ENCODE assay signal across 23 cellular contexts in genomic region chr1:180165509-180166435, GRCh38. TPM values are rescaled to one million over a fixed set of nuclear protein-coding genes. Genes with fewer than 3 reads are reported as not detected.
DNase-seq lines count a peak whose midpoint lies in the region; ATAC-seq and TF ChIP-seq lines count a peak whose summit lies in the region.
"Had no signal": no experiment of that assay in that cellular context is flagged by ENCODE, and none has a peak within 500 bp of the region (broad histone marks: within the 10 kb centered on the region; RNA-seq: fewer than 3 reads in every experiment).

No MANE protein-coding gene starts in this region.

- peak overlapping the region; percentile 67 for H3K27ac Mint-ChIP-seq in dendritic cell treated with granulocyte-macrophage colony-stimulating factor and Interleukin-4, amounts not matched to agents 40 ng/mL and 50 ng/mL, for 4 days
- no peak overlapping the region for H3K27ac Mint-ChIP-seq in T-cell
- H3K27ac Mint-ChIP-seq: activated naive CD8-positive, alpha-beta T cell; stimulated activated memory B cell treated with anti-CD40 and anti-IgM and Interleukin-4, amounts not matched to agents 10 μg/mL and 1 μg/mL and 100 μg/mL, for 72 hours had no signal

- H3K27me3 Mint-ChIP-seq in dendritic cell treated with granulocyte-macrophage colony-stimulating factor and Interleukin-4, amounts not matched to agents 40 ng/mL and 50 ng/mL, for 4 days: no peaks in the 10 kb centered on the region
- no peaks in the 10 kb centered on the region for H3K27me3 Mint-ChIP-seq in T-cell
- H3K27me3 Mint-ChIP-seq: activated naive CD8-positive, alpha-beta T cell; naive thymus-derived CD8-positive, alpha-beta T cell; stimulated activated memory B cell treated with anti-CD40 and anti-IgM and Interleukin-4, amounts not matched to agents 10 μg/mL and 1 μg/mL and 100 μg/mL, for 72 hours had no signal

- H3K9me3 Mint-ChIP-seq in dendritic cell treated with granulocyte-macrophage colony-stimulating factor and Interleukin-4, amounts not matched to agents 40 ng/mL and 50 ng/mL, for 4 days: no peaks in the 10 kb centered on the region
- no peaks in the 10 kb centered on the region for H3K9me3 Mint-ChIP-seq in T-cell
- H3K9me3 Mint-ChIP-seq: activated T-cell treated with anti-CD3 and anti-CD28 coated beads, Interleukin-2, amount 50 U/mL, for 4 hours; naive thymus-derived CD8-positive, alpha-beta T cell; stimulated activated memory B cell treated with anti-CD40 and anti-IgM and Interleukin-4, amounts not matched to agents 10 μg/mL and 1 μg/mL and 100 μg/mL, for 72 hours had no signal

- no peak overlapping the region for H2AFZ ChIP-seq in osteoblast (ENCODE audit: low read length)

- no peak overlapping the region for H3K4me2 ChIP-seq in osteoblast (ENCODE audit: insufficient read depth, low read length)

- no TSS peak for BruUV-seq in A673 (replicated peaks; lab: Mats Ljungman, UMichigan)

- no peaks in the 10 kb centered on the region for H3K9me3 ChIP-seq in A673 (ENCODE audit: low read depth, low read length, poor library complexity, severe bottlenecking)
- H3K9me3 ChIP-seq in osteoblast (ENCODE audit: low read depth, low read length): no peaks in the 10 kb centered on the region
- H3K9me3 ChIP-seq: esophagus muscularis mucosa, testis had no signal

- intact Hi-C loops in A673 (cut with micrococcal nuclease; ENCODE audit: unreplicated experiment): loop anchor here (10.0 kb wide), 1 partner anchor 211 kb away; the partner anchor contains the start of gene CEP350
- intact Hi-C loops in dendritic cell treated with granulocyte-macrophage colony-stimulating factor and Interleukin-4, amounts not matched to agents 40 ng/mL and 50 ng/mL, for 4 days (cut with micrococcal nuclease): no loop called here

- H3K4me3 Mint-ChIP-seq in dendritic cell treated with granulocyte-macrophage colony-stimulating factor and Interleukin-4, amounts not matched to agents 40 ng/mL and 50 ng/mL, for 4 days: no peak overlapping the region
- no peak overlapping the region for H3K4me3 Mint-ChIP-seq in T-cell
- H3K4me3 Mint-ChIP-seq: activated naive CD8-positive, alpha-beta T cell; activated T-cell treated with anti-CD3 and anti-CD28 coated beads, Interleukin-2, amount 50 U/mL, for 4 hours; stimulated activated memory B cell treated with anti-CD40 and anti-IgM and Interleukin-4, amounts not matched to agents 10 μg/mL and 1 μg/mL and 100 μg/mL, for 72 hours had no signal

- H3K4me3 ChIP-seq in A673 (ENCODE audit: low read depth, low read length, poor library complexity, severe bottlenecking) (no peak overlapping the region), osteoblast (ENCODE audit: insufficient read depth, low read length) (no peak overlapping the region)
- H3K4me3 ChIP-seq: esophagus muscularis mucosa, skin epidermis, testis had no signal

- CTCF ChIA-PET in A673 (lab: Charles Lee): interaction anchor here (1.3 kb wide), 1 partner anchor 14 kb away, joined by 4 read pairs; no protein-coding TSS in a partner anchor
- CTCF ChIA-PET in T-cell (lab: Charles Lee): no interaction called here

- POLR2A ChIA-PET in A673 (lab: Charles Lee; ENCODE audit: low non-redundant PET): interaction anchor here (0.5 to 0.7 kb wide), 2 partner anchors 18 to 89 kb away, joined by 3 read pairs; no protein-coding TSS in a partner anchor
- POLR2A ChIA-PET in T-cell (lab: Charles Lee): interaction anchor here in 1 of 2 donors (0.6 kb wide), 1 partner anchor 13 kb away, joined by 3 read pairs; no protein-coding TSS in a partner anchor

- H3K36me3 ChIP-seq in A673 (ENCODE audit: insufficient read depth, low read length, poor library complexity, severe bottlenecking) (no peaks in the 10 kb centered on the region), osteoblast (ENCODE audit: insufficient read depth, low read length) (peaks cover 40% of the 10 kb centered on the region)

- H3K4me1 ChIP-seq in A673 (ENCODE audit: insufficient read depth, low read length, poor library complexity, severe bottlenecking) (peaks cover 33% of the 10 kb centered on the region), osteoblast (ENCODE audit: insufficient read depth, low read length) (no peaks in the 10 kb centered on the region)

- TF ChIP-seq RAD21 in Ishikawa (IDR thresholded peaks at IDR 0.05; ENCODE audit: low read depth): no peak

- peaks cover 61% of the 10 kb centered on the region for H4K20me1 ChIP-seq in osteoblast (ENCODE audit: insufficient read depth, low read length)

- peaks cover 56% of the 10 kb centered on the region for H3K4me1 Mint-ChIP-seq in dendritic cell treated with granulocyte-macrophage colony-stimulating factor and Interleukin-4, amounts not matched to agents 40 ng/mL and 50 ng/mL, for 4 days (ENCODE audit: low read depth)
- H3K4me1 Mint-ChIP-seq in T-cell: peaks cover 3 to 7% (median 6%) of the 10 kb centered on the region in 3 donors

- peaks cover 100% of the 10 kb centered on the region for H3K79me2 ChIP-seq in osteoblast (ENCODE audit: insufficient read depth, low read length)

- peaks cover 73% of the 10 kb centered on the region for H3K36me3 Mint-ChIP-seq in dendritic cell treated with granulocyte-macrophage colony-stimulating factor and Interleukin-4, amounts not matched to agents 40 ng/mL and 50 ng/mL, for 4 days (ENCODE audit: low read depth)
- peaks cover under 1% of the 10 kb centered on the region for H3K36me3 Mint-ChIP-seq in T-cell

- TF ChIP-seq EP300 in Ishikawa (IDR thresholded peaks at IDR 0.05; ENCODE audit: borderline replicate concordance): no peak

- TF ChIP-seq CTCF in A673 (conservative IDR thresholded peaks at IDR 0.05; ENCODE audit: low read depth, low read length) (no peak), osteoblast (IDR thresholded peaks at IDR 0.05; ENCODE audit: extremely low read depth, low read depth, low read length) (no peak)

- ATAC-seq in GM18519 (IDR thresholded peaks at IDR 0.05; ENCODE audit: low FRiP score, unreplicated experiment) (no peak), T-cell (replicated peaks in 1 of 4) (no peak)
- ATAC-seq: activated T-cell treated with anti-CD3 and anti-CD28 coated beads, Interleukin-2, amount 50 U/mL, for 4 hours; naive thymus-derived CD8-positive, alpha-beta T cell; stimulated activated memory B cell treated with anti-CD40 and anti-IgM and Interleukin-4, amounts not matched to agents 10 μg/mL and 1 μg/mL and 100 μg/mL, for 72 hours had no signal

- H3K27me3 ChIP-seq in A673 (replicated peaks; ENCODE audit: insufficient read depth, low read depth, low read length, poor library complexity) (no peaks in the 10 kb centered on the region), osteoblast (ENCODE audit: insufficient read depth, low read length) (no peaks in the 10 kb centered on the region)
- H3K27me3 ChIP-seq: esophagus muscularis mucosa, testis had no signal

- H3K27ac ChIP-seq in A673 (ENCODE audit: low read depth, low read length, poor library complexity, severe bottlenecking): no peak overlapping the region
- no peak overlapping the region for H3K27ac ChIP-seq in osteoblast (ENCODE audit: low read depth, low read length)
- H3K27ac ChIP-seq: HL-60 had no signal

- peak; percentile 21 for DNase-seq in A673 (ENCODE audit: low spot score)
- DNase-seq in osteoblast (ENCODE audit: insufficient read length, low spot score, missing footprints): peak; percentile 62
- no peak for DNase-seq in T-cell
- DNase-seq in KG1 (lab: John Stamatoyannopoulos, UW): no peak
- DNase-seq in hippocampal formation (lab: John Stamatoyannopoulos, UW): no peak
- DNase-seq: activated T-cell treated with anti-CD3 and anti-CD28 coated beads, Interleukin-2, amount 50 U/mL, for 4 hours; cerebellar nuclear complex; effector CD8-positive, alpha-beta T cell; kidney; mesenchymal stem cell; naive thymus-derived CD8-positive, alpha-beta T cell; NCI-H1417; NCI-H526; stimulated activated CD4-positive, alpha-beta T cell treated with anti-CD3 and anti-CD28 coated beads, Interleukin-1b, Interleukin-23, amount 100 ng/mL, for 48 hours; testis had no signal

TF ChIP-seq in Ishikawa, 13 proteins besides CTCF, POLR2A, EP300 and RAD21:
- TF ChIP-seq, protein P1, sequence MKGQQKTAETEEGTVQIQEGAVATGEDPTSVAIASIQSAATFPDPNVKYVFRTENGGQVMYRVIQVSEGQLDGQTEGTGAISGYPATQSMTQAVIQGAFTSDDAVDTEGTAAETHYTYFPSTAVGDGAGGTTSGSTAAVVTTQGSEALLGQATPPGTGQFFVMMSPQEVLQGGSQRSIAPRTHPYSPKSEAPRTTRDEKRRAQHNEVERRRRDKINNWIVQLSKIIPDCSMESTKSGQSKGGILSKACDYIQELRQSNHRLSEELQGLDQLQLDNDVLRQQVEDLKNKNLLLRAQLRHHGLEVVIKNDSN (IDR thresholded peaks at IDR 0.05): peak; percentile 18; the same call in 1 of the 2 replicates
- TF ChIP-seq CEBPB (IDR thresholded peaks at IDR 0.05): no peak
- TF ChIP-seq, protein P2, sequence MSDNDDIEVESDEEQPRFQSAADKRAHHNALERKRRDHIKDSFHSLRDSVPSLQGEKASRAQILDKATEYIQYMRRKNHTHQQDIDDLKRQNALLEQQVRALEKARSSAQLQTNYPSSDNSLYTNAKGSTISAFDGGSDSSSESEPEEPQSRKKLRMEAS (IDR thresholded peaks at IDR 0.05): 0 out of 2 replicates have a peak, but pooled peaks have one; percentile 13
- TF ChIP-seq, protein P3, sequence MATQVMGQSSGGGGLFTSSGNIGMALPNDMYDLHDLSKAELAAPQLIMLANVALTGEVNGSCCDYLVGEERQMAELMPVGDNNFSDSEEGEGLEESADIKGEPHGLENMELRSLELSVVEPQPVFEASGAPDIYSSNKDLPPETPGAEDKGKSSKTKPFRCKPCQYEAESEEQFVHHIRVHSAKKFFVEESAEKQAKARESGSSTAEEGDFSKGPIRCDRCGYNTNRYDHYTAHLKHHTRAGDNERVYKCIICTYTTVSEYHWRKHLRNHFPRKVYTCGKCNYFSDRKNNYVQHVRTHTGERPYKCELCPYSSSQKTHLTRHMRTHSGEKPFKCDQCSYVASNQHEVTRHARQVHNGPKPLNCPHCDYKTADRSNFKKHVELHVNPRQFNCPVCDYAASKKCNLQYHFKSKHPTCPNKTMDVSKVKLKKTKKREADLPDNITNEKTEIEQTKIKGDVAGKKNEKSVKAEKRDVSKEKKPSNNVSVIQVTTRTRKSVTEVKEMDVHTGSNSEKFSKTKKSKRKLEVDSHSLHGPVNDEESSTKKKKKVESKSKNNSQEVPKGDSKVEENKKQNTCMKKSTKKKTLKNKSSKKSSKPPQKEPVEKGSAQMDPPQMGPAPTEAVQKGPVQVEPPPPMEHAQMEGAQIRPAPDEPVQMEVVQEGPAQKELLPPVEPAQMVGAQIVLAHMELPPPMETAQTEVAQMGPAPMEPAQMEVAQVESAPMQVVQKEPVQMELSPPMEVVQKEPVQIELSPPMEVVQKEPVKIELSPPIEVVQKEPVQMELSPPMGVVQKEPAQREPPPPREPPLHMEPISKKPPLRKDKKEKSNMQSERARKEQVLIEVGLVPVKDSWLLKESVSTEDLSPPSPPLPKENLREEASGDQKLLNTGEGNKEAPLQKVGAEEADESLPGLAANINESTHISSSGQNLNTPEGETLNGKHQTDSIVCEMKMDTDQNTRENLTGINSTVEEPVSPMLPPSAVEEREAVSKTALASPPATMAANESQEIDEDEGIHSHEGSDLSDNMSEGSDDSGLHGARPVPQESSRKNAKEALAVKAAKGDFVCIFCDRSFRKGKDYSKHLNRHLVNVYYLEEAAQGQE (IDR thresholded peaks at IDR 0.05; ENCODE audit: low read depth): no peak

RNA-seq across cellular contexts. Expression of gene QSOX1, which starts 11.1 kb away (rescaled TPM):
- total RNA-seq in A673 (2021) (69.0 and 69.7 TPM in 2 replicates), osteoblast (270 and 373 TPM in 2 replicates), T-cell (10 to 100 TPM; 19.7 to 32.5 (median 28.2) TPM)

Comparison
In these comparisons a context has a peak if more than half of its experiments do, and no peak if none do; other contexts are left out.
1. DNase-seq: peak in A673 (single experiment) and osteoblast (single experiment); none in T-cell (0 of 34), KG1 (single experiment) and hippocampal formation (0 of 2).